1 cellular context compared by ENCODE assay signal in the genomic region with DNA sequence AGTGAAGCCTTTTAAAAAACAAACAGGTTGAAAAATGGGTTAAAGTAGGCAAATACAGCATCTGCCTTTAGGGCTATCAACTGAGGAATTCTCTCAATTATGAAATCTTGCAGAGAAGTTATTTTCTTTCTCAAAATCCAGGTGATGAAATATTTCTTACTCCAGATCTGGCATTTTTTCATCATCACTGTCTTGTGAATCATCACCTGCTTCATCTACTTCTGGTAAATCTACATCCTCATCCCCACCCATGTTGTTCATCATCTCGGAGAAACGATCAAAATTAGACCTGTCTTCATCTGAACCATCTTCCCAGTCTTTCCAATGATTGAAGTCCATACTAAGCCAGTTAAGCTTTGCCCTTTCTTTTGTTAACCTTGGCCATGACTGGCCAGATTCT.
TF ChIP-seq lines count a peak whose summit lies in the region.

No MANE protein-coding gene starts in this region.

TF ChIP-seq in SK-N-SH treated with all-trans-retinoic acid at 6 μM for 48 hours, 23 proteins besides CTCF, POLR2A, EP300 and RAD21 (continued from another document):
- TF ChIP-seq TOX (CRISPR knock-in tag; IDR thresholded peaks at IDR 0.05; ENCODE audit: borderline replicate concordance), result no peak
- no peak for TF ChIP-seq PPARA (CRISPR knock-in tag; IDR thresholded peaks at IDR 0.05; ENCODE audit: borderline replicate concordance)
- TF ChIP-seq, protein P1, sequence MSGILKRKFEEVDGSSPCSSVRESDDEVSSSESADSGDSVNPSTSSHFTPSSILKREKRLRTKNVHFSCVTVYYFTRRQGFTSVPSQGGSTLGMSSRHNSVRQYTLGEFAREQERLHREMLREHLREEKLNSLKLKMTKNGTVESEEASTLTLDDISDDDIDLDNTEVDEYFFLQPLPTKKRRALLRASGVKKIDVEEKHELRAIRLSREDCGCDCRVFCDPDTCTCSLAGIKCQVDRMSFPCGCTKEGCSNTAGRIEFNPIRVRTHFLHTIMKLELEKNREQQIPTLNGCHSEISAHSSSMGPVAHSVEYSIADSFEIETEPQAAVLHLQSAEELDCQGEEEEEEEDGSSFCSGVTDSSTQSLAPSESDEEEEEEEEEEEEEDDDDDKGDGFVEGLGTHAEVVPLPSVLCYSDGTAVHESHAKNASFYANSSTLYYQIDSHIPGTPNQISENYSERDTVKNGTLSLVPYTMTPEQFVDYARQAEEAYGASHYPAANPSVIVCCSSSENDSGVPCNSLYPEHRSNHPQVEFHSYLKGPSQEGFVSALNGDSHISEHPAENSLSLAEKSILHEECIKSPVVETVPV (CRISPR knock-in tag; IDR thresholded peaks at IDR 0.05), result no peak
- no peak for TF ChIP-seq GLIS3 (CRISPR knock-in tag; IDR thresholded peaks at IDR 0.05)
TF ChIP-seq in SK-N-SH treated with all-trans-retinoic acid at 6 μM for 48 hours: peak in this region for 0.
